26 cellular contexts compared by ENCODE assay signal in genomic region chr5:68375540-68375939, GRCh38.
DNase-seq lines count a peak whose midpoint lies in the region; ATAC-seq, FAIRE-seq and TF ChIP-seq lines count a peak whose summit lies in the region.
"Had no signal": no experiment of that assay in that cellular context is flagged by ENCODE, and none has a peak within 500 bp of the region (broad histone marks: within the 10 kb centered on the region; RNA-seq: fewer than 3 reads in every experiment).

No MANE protein-coding gene starts in this region.

- H3K4me1 ChIP-seq in right lobe of liver, result no peaks in the 10 kb centered on the region
- no peaks in the 10 kb centered on the region for H3K4me1 ChIP-seq in HepG2 (ENCODE audit: insufficient read depth, low read length)
- no peaks in the 10 kb centered on the region for H3K4me1 ChIP-seq in PC-3 (ENCODE audit: insufficient read depth, low read length)
- H3K4me1 ChIP-seq: SJSA1 had no signal

- H3K4me2 ChIP-seq in HepG2 (ENCODE audit: low read depth, low read length), result no peak overlapping the region
- no peak overlapping the region for H3K4me2 ChIP-seq in PC-3 (ENCODE audit: low read length)
- H3K4me2 ChIP-seq: PC-9 had no signal

- H3K27ac ChIP-seq in right lobe of liver, result no peak overlapping the region
- H3K27ac ChIP-seq in HepG2 (ENCODE audit: extremely low read length, insufficient read depth, low read length), result no peak overlapping the region
- H3K27ac ChIP-seq in PC-3 (ENCODE audit: low read length), result no peak overlapping the region
- H3K27ac ChIP-seq: PC-9, SJSA1 had no signal

- H2AFZ ChIP-seq in HepG2 (ENCODE audit: low read length) (no peak overlapping the region), PC-3 (ENCODE audit: low read length) (no peak overlapping the region)
- H2AFZ ChIP-seq: PC-9 had no signal

- DNase-seq in right lobe of liver (no peak), HepG2 (ENCODE audit: low spot score) (no peak), NCI-H69 (lab: John Stamatoyannopoulos, UW) (peak; percentile 76), germinal center (ENCODE audit: low spot score) (peak; percentile 16), PC-3 (no peak), pons (ENCODE audit: low spot score) (no peak)
- DNase-seq: C1 segment of cervical spinal cord; CD4-positive, alpha-beta memory T cell; GF-D8; Kasumi-1; MV-4-11; NCI-H1105 treated with DMSO at 0.1 percent for 48 hours; NCI-H146; NCI-H1930; NCI-H2107; NCI-H2227 treated with DMSO at 0.1 percent for 48 hours; NCI-H510A treated with DMSO at 0.1 percent for 48 hours; NCI-H82; NK-92 treated with Interleukin-12 subunit alpha and Interleukin-12 subunit beta, amount 100 ng/mL, for 24 hours; PC-9; T-helper 1 cell had no signal

- no peaks in the 10 kb centered on the region for H3K9me2 ChIP-seq in PC-3 (replicated peaks; ENCODE audit: low read length)

- H4K20me1 ChIP-seq in HepG2 (ENCODE audit: insufficient read depth, low read length) (no peaks in the 10 kb centered on the region), PC-3 (ENCODE audit: low read length) (no peaks in the 10 kb centered on the region)

- H3K36me3 ChIP-seq in right lobe of liver (no peaks in the 10 kb centered on the region), HepG2 (replicated peaks in 1 of 2; ENCODE audit: control insufficient read depth in 1 of 2, insufficient read depth in 2 of 2, low read length in 2 of 2) (no peaks in the 10 kb centered on the region), PC-3 (ENCODE audit: low read depth, low read length) (no peaks in the 10 kb centered on the region)
- H3K36me3 ChIP-seq: SJSA1 had no signal

- peak in 3 of 4 donors; percentile 29 to 77 (median 43) for ATAC-seq in right lobe of liver
- ATAC-seq in HepG2, result no peak
- ATAC-seq in PC-3, result no peak
- no peak for ATAC-seq in GM21619 (IDR thresholded peaks at IDR 0.05; ENCODE audit: unreplicated experiment)
- ATAC-seq: HCT116, K562, Right ventricle myocardium inferior had no signal

- CTCF ChIA-PET in HepG2 (lab: Yijun Ruan, JAX; ENCODE audit: low intra/inter-chr PET ratio, low total read pairs), result no interaction called here
- CTCF ChIA-PET in PC-3 (lab: Charles Lee), result no interaction called here

- TF ChIP-seq RAD21 in HepG2 (CRISPR knock-in tag; IDR thresholded peaks at IDR 0.05), result no peak

- TF ChIP-seq EP300 in HepG2 (IDR thresholded peaks at IDR 0.05; ENCODE audit: low read depth in 2 of 2, low read length in 2 of 2) (no peak), HepG2 (CRISPR knock-in tag; IDR thresholded peaks at IDR 0.05; ENCODE audit: borderline replicate concordance) (no peak)

- POLR2A ChIA-PET in HepG2 (lab: Yijun Ruan, JAX) (no interaction called here), PC-3 (lab: Charles Lee; ENCODE audit: unreplicated experiment) (no interaction called here)

- in situ Hi-C loops in HepG2 (cut with HindIII; ENCODE audit: extremely low pct_ligation_motif_present, low pct_unique_long_range_greater_than_20kb), result no loop called here

- 43% methylated on average over 3 of the region's 3 CpGs for WGBS in right lobe of liver (ENCODE audit: insufficient coverage, low coverage, low lambda C conversion rate, missing lambda C conversion rate)
- 0% methylated on average over 3 of the region's 3 CpGs for WGBS in HepG2 (ENCODE audit: low lambda C conversion rate)

- no peak overlapping the region for H3K9ac ChIP-seq in HepG2 (ENCODE audit: insufficient read depth, low read depth, low read length)
- no peak overlapping the region for H3K9ac ChIP-seq in PC-3 (ENCODE audit: low read length)

- intact Hi-C loops in right lobe of liver (cut with DNase I) (no loop called here), HepG2 (cut with micrococcal nuclease; ENCODE audit: unreplicated experiment) (no loop called here), PC-3 (cut with micrococcal nuclease) (no loop called here)

- BruUV-seq in HepG2 (replicated peaks; lab: Mats Ljungman, UMichigan) (no TSS peak), PC-3 (replicated peaks; lab: Mats Ljungman, UMichigan) (no TSS peak)

- no peaks in the 10 kb centered on the region for H3K9me3 ChIP-seq in right lobe of liver
- H3K9me3 ChIP-seq in HepG2 (ENCODE audit: low read length), result no peaks in the 10 kb centered on the region
- no peaks in the 10 kb centered on the region for H3K9me3 ChIP-seq in PC-3 (ENCODE audit: low read length)
- H3K9me3 ChIP-seq: SJSA1 had no signal

- H3K4me3 ChIP-seq in right lobe of liver (no peak overlapping the region), HepG2 (replicated peaks in 1 of 3; ENCODE audit: insufficient read depth in 1 of 3, low read depth in 2 of 3, low read length in 3 of 3) (no peak overlapping the region), PC-3 (ENCODE audit: low read length) (no peak overlapping the region)
- H3K4me3 ChIP-seq: K562, PC-9, SJSA1 had no signal

- TF ChIP-seq CTCF in right lobe of liver (IDR thresholded peaks at IDR 0.05) (no peak), HepG2 (CRISPR knock-in tag; IDR thresholded peaks at IDR 0.05) (no peak), PC-3 (conservative IDR thresholded peaks at IDR 0.05; ENCODE audit: low read depth, low read length) (no peak)

- TF ChIP-seq POLR2A in right lobe of liver (IDR thresholded peaks at IDR 0.05) (no peak), HepG2 (IDR thresholded peaks at IDR 0.05; ENCODE audit: insufficient read depth in 1 of 2, low read depth in 2 of 2, low read length in 2 of 2) (no peak)

- H3F3A ChIP-seq in PC-3 (ENCODE audit: low read length, unreplicated experiment), result no peaks in the 10 kb centered on the region

- no peak for FAIRE-seq in HepG2 (lab: Jason Lieb, UNC)
- FAIRE-seq: K562 had no signal

- H3K27me3 ChIP-seq in right lobe of liver, result no peaks in the 10 kb centered on the region
- peaks cover 0 to 17% of the 10 kb centered on the region in 2 experiments; a peak in 1 of 5 replicates for H3K27me3 ChIP-seq in HepG2 (ENCODE audit: control insufficient read depth in 1 of 2, insufficient read depth in 2 of 2, low read length in 2 of 2)
- H3K27me3 ChIP-seq in PC-3 (ENCODE audit: low read length), result no peaks in the 10 kb centered on the region
- H3K27me3 ChIP-seq: SJSA1 had no signal

- H3K79me2 ChIP-seq in HepG2 (ENCODE audit: insufficient read depth, low read length) (no peaks in the 10 kb centered on the region), PC-3 (ENCODE audit: low read length) (no peaks in the 10 kb centered on the region)

TF ChIP-seq in HepG2, 621 proteins besides CTCF, POLR2A, EP300 and RAD21 (continues in another document):
- TF ChIP-seq, protein P1, sequence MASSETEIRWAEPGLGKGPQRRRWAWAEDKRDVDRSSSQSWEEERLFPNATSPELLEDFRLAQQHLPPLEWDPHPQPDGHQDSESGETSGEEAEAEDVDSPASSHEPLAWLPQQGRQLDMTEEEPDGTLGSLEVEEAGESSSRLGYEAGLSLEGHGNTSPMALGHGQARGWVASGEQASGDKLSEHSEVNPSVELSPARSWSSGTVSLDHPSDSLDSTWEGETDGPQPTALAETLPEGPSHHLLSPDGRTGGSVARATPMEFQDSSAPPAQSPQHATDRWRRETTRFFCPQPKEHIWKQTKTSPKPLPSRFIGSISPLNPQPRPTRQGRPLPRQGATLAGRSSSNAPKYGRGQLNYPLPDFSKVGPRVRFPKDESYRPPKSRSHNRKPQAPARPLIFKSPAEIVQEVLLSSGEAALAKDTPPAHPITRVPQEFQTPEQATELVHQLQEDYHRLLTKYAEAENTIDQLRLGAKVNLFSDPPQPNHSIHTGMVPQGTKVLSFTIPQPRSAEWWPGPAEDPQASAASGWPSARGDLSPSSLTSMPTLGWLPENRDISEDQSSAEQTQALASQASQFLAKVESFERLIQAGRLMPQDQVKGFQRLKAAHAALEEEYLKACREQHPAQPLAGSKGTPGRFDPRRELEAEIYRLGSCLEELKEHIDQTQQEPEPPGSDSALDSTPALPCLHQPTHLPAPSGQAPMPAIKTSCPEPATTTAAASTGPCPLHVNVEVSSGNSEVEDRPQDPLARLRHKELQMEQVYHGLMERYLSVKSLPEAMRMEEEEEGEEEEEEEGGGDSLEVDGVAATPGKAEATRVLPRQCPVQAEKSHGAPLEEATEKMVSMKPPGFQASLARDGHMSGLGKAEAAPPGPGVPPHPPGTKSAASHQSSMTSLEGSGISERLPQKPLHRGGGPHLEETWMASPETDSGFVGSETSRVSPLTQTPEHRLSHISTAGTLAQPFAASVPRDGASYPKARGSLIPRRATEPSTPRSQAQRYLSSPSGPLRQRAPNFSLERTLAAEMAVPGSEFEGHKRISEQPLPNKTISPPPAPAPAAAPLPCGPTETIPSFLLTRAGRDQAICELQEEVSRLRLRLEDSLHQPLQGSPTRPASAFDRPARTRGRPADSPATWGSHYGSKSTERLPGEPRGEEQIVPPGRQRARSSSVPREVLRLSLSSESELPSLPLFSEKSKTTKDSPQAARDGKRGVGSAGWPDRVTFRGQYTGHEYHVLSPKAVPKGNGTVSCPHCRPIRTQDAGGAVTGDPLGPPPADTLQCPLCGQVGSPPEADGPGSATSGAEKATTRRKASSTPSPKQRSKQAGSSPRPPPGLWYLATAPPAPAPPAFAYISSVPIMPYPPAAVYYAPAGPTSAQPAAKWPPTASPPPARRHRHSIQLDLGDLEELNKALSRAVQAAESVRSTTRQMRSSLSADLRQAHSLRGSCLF (CRISPR knock-in tag; IDR thresholded peaks at IDR 0.05; ENCODE audit: borderline replicate concordance), result no peak
- TF ChIP-seq GTF2F1 (IDR thresholded peaks at IDR 0.05; ENCODE audit: low read length) (no peak), NFRKB (IDR thresholded peaks at IDR 0.05) (no peak), ZMAT5 (CRISPR knock-in tag; IDR thresholded peaks at IDR 0.05; ENCODE audit: borderline replicate concordance, low read depth) (no peak), POLR2AphosphoS5 (IDR thresholded peaks at IDR 0.05; ENCODE audit: low read depth, low read length) (no peak), ZNF616 (CRISPR knock-in tag; IDR thresholded peaks at IDR 0.05; ENCODE audit: low read depth) (no peak), AHR (CRISPR knock-in tag; IDR thresholded peaks at IDR 0.05) (no peak)
- TF ChIP-seq, protein P2, sequence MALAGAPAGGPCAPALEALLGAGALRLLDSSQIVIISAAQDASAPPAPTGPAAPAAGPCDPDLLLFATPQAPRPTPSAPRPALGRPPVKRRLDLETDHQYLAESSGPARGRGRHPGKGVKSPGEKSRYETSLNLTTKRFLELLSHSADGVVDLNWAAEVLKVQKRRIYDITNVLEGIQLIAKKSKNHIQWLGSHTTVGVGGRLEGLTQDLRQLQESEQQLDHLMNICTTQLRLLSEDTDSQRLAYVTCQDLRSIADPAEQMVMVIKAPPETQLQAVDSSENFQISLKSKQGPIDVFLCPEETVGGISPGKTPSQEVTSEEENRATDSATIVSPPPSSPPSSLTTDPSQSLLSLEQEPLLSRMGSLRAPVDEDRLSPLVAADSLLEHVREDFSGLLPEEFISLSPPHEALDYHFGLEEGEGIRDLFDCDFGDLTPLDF (CRISPR knock-in tag; IDR thresholded peaks at IDR 0.05), result no peak

Comparison
In these comparisons a context has a peak if more than half of its experiments do, and no peak if none do; other contexts are left out.
1. ATAC-seq: peak in right lobe of liver (3 of 4); none in HepG2 (single experiment), PC-3 (single experiment) and GM21619 (single experiment).
2. DNase-seq: peak in NCI-H69 (single experiment) and germinal center (single experiment); none in right lobe of liver (0 of 3), HepG2 (single experiment), PC-3 (single experiment) and pons (single experiment).